Comparison of ENCODE assay signal across 8 cellular contexts in genomic region chr7:82444220-82445049, GRCh38. TPM values are rescaled to one million over a fixed set of nuclear protein-coding genes. Genes with fewer than 3 reads are reported as not detected.
DNase-seq lines count a peak whose midpoint lies in the region; ATAC-seq, FAIRE-seq and TF ChIP-seq lines count a peak whose summit lies in the region.

No MANE protein-coding gene starts in this region.

- no peaks in the 10 kb centered on the region for H3K4me1 Mint-ChIP-seq in activated T-cell treated with anti-CD3 and anti-CD28 coated beads, Interleukin-2, amount 50 U/mL, for 72 hours (ENCODE audit: low read depth)

- H3K27me3 ChIP-seq in muscle layer of duodenum (ENCODE audit: low read depth, low read length), result no peaks in the 10 kb centered on the region

- no peaks in the 10 kb centered on the region for H3K9me3 ChIP-seq in muscle layer of duodenum (ENCODE audit: control insufficient read depth in 1 of 2, low read length in 2 of 2)

- H3K36me3 ChIP-seq in muscle layer of duodenum (ENCODE audit: control insufficient read depth in 1 of 2, insufficient read depth in 2 of 2, low read length in 2 of 2), result no peaks in the 10 kb centered on the region

- H3K4me3 Mint-ChIP-seq in activated T-cell treated with anti-CD3 and anti-CD28 coated beads, Interleukin-2, amount 50 U/mL, for 72 hours, result peak overlapping the region; percentile 65 to 68

- H3K9me3 Mint-ChIP-seq in activated T-cell treated with anti-CD3 and anti-CD28 coated beads, Interleukin-2, amount 50 U/mL, for 72 hours, result no peaks in the 10 kb centered on the region

- H3K4me3 ChIP-seq in coronary artery (peak overlapping the region; percentile 94), muscle layer of duodenum (ENCODE audit: low read depth in 1 of 2, low read length in 2 of 2) (peak overlapping the region; percentile 70 to 86)

- no peak overlapping the region for H3K27ac Mint-ChIP-seq in activated T-cell treated with anti-CD3 and anti-CD28 coated beads, Interleukin-2, amount 50 U/mL, for 72 hours

- peak in 1 of 2 donors; percentile 25 for ATAC-seq in activated T-cell treated with anti-CD3 and anti-CD28 coated beads, Interleukin-2, amount 50 U/mL, for 72 hours (replicated peaks in 1 of 2)
- ATAC-seq in GM19328 (IDR thresholded peaks at IDR 0.05; ENCODE audit: unreplicated experiment), result no peak

- TF ChIP-seq POLR2A in H54 (IDR thresholded peaks at IDR 0.05; ENCODE audit: low read depth, low read length), result no peak

- DNase-seq in activated T-cell treated with anti-CD3 and anti-CD28 coated beads, Interleukin-2, amount 50 U/mL, for 72 hours, result no peak
- no peak for DNase-seq in activated T-cell treated with anti-CD3 and anti-CD28 coated beads, Interleukin-2, amount 50 U/mL, for 48 hours
- DNase-seq in NCI-H524 treated with DMSO at 0.1 percent for 48 hours (lab: John Stamatoyannopoulos, UW), result peak; percentile 44
- no peak for DNase-seq in coronary artery (ENCODE audit: low spot score)
- no peak for DNase-seq in H54 (ENCODE audit: insufficient read length, low spot score)
- no peak for DNase-seq in T1000 (lab: John Stamatoyannopoulos, UW)

- H3K27me3 Mint-ChIP-seq in activated T-cell treated with anti-CD3 and anti-CD28 coated beads, Interleukin-2, amount 50 U/mL, for 72 hours (ENCODE audit: low read depth), result peaks cover 55% of the 10 kb centered on the region

- H3K27ac ChIP-seq in coronary artery (peak overlapping the region; percentile 93 to 96), muscle layer of duodenum (ENCODE audit: low read length) (no peak overlapping the region)

- peaks cover 7% of the 10 kb centered on the region in 2 donors for H3K4me1 ChIP-seq in muscle layer of duodenum (ENCODE audit: control insufficient read depth in 1 of 2, insufficient read depth in 2 of 2, low read length in 2 of 2)

- no peak for TF ChIP-seq CTCF in coronary artery (IDR thresholded peaks at IDR 0.05)

- no peaks in the 10 kb centered on the region for H3K36me3 Mint-ChIP-seq in activated T-cell treated with anti-CD3 and anti-CD28 coated beads, Interleukin-2, amount 50 U/mL, for 72 hours (ENCODE audit: insufficient read depth in 2 of 2)

- no peak for FAIRE-seq in H54 (lab: Jason Lieb, UNC)

RNA-seq across cellular contexts. Expression of gene CACNA2D1, which starts 0.9 kb away (rescaled TPM):
- under 1 TPM in 1 of 2 donors, not detected in 1; 0.46 TPM for total RNA-seq in activated T-cell treated with anti-CD3 and anti-CD28 coated beads, Interleukin-2, amount 50 U/mL, for 72 hours
